ENCODE assay signal across 14 cellular contexts in genomic region chr6:109816452-109817374, GRCh38.
A peak's percentile ranks its signal among the peaks of the same experiment; 100 is the strongest.
DNase-seq lines count a peak whose midpoint lies in the region; ATAC-seq lines count a peak whose summit lies in the region.
"Had no signal": no experiment of that assay in that cellular context is flagged by ENCODE, and none has a peak within 500 bp of the region (broad histone marks: within the 10 kb centered on the region; RNA-seq: fewer than 3 reads in every experiment).

No MANE protein-coding gene starts in this region.

- ATAC-seq in GM18517 (IDR thresholded peaks at IDR 0.05; ENCODE audit: unreplicated experiment) (no peak), GM19395 (IDR thresholded peaks at IDR 0.05; ENCODE audit: unreplicated experiment) (no peak)
- ATAC-seq: activated T-helper 17 cell treated with anti-CD3 and anti-CD28 coated beads, Interleukin-2, amount 50 U/mL, for 72 hours; foreskin keratinocyte had no signal

- DNase-seq in COLO668 (lab: John Stamatoyannopoulos, UW; ENCODE audit: unreplicated experiment) (peak; percentile 86), NCI-H1436 treated with DMSO at 0.1 percent for 48 hours (lab: John Stamatoyannopoulos, UW) (peak; percentile 54), NCI-H345 treated with DMSO at 0.1 percent for 48 hours (lab: John Stamatoyannopoulos, UW; ENCODE audit: unreplicated experiment) (peak; percentile 99), dermis microvascular lymphatic vessel endothelial cell (ENCODE audit: low read depth in 2 of 2) (peak; percentile 52 to 58)
- DNase-seq in stimulated activated CD8-positive, alpha-beta memory T cell treated with anti-CD3 and anti-CD28 coated beads, Interleukin-4, amount 100 ng/mL, for 48 hours = no peak
- DNase-seq in activated CD4-positive, alpha-beta T cell treated with anti-CD3 and anti-CD28 coated beads, Interleukin-2, amount 50 U/mL, for 4 hours = no peak
- DNase-seq: ACHN; activated CD4-positive, alpha-beta memory T cell treated with anti-CD3 and anti-CD28 coated beads, Interleukin-2, amount 10 ng/mL, durations not matched to agents 7 days and 5 days; effector CD4-positive, alpha-beta T cell; foreskin keratinocyte; T1000 had no signal

Comparison
In these comparisons a context has a peak if more than half of its experiments do, and no peak if none do; other contexts are left out.
1. DNase-seq: peak in COLO668 (single experiment), NCI-H1436 treated with DMSO at 0.1 percent for 48 hours (single experiment), NCI-H345 treated with DMSO at 0.1 percent for 48 hours (single experiment) and dermis microvascular lymphatic vessel endothelial cell (2 of 2); none in stimulated activated CD8-positive, alpha-beta memory T cell treated with anti-CD3 and anti-CD28 coated beads, Interleukin-4, amount 100 ng/mL, for 48 hours (single experiment) and activated CD4-positive, alpha-beta T cell treated with anti-CD3 and anti-CD28 coated beads, Interleukin-2, amount 50 U/mL, for 4 hours (0 of 2).